Comparison of ENCODE assay signal across 8 cellular contexts in the genomic region with DNA sequence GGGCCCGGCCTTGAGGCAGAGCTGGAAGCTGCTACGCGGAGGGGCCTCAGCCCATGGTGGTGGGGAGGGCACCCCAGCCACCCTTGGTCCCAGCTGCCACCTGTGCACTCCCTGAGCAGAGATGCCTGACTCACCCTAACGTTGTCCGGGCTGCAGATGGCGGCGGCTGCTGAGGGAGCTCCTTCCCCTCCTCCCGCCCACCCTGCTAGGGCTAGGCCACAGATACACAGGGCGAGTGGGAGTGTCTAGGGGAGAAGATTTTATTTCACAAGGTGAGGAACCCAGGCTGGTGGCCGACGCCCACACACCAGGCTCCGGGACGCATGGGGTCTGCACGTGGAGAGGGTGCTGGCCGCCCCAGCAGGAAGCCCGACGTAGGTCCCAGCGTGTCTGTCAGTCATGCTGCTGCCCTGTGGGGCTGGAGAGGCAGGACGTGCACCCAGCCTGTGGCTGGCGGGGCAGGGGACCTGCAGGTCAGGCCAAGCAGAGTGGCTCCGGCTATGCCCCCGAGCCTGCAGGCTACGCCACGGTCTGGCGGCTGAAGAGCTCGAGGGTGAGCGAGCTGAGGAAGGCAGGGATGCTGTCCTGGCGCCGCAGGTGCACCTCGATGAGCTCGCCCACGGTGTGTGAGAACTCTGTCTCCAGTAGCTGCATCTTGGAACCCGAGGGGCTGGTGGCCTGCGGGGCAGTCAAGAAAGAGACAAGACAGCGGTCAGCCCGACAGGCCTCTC.
DNase-seq lines count a peak whose midpoint lies in the region; TF ChIP-seq lines count a peak whose summit lies in the region.
"Not testable (repeated sequence)": the region's sequence is repeated elsewhere in the genome, so short reads cannot be mapped to it uniquely, and the experiment has no call there.

No MANE protein-coding gene starts in this region.

- H3K36me3 Mint-ChIP-seq in type B pancreatic cell, result not testable (repeated sequence)

- H3K4me1 Mint-ChIP-seq in type B pancreatic cell (ENCODE audit: unreplicated experiment), result peaks cover 26% of the 10 kb centered on the region

- not testable (repeated sequence) for H3K4me3 ChIP-seq in right atrium auricular region

- H3K27me3 Mint-ChIP-seq in type B pancreatic cell, result peaks cover 19% of the 10 kb centered on the region

- peak; percentile 29 for DNase-seq in CD1c-positive myeloid dendritic cell (ENCODE audit: extremely low spot score)
- peak; percentile 57 for DNase-seq in MV-4-11 (lab: John Stamatoyannopoulos, UW)
- peak; percentile 13 for DNase-seq in NCI-H446 treated with DMSO at 0.1 percent for 48 hours (lab: John Stamatoyannopoulos, UW)
- peak; percentile 24 for DNase-seq in SHP77 treated with DMSO at 0.1 percent for 48 hours (lab: John Stamatoyannopoulos, UW)
- peak; percentile 52 for DNase-seq in activated CD8-positive, alpha-beta memory T cell treated with anti-CD3 and anti-CD28 coated beads for 24 hours
- peak; percentile 49 for DNase-seq in right atrium auricular region (ENCODE audit: low spot score)
- DNase-seq in posterior vena cava (ENCODE audit: low spot score), result peak; percentile 64
- DNase-seq in type B pancreatic cell (ENCODE audit: extremely low spot score, unreplicated experiment), result peak; percentile 67

- intact Hi-C loops in posterior vena cava (cut with DNase I), result not testable (repeated sequence)

- not testable (repeated sequence) for H3K27ac ChIP-seq in right atrium auricular region

- not testable (repeated sequence) for H3K9me3 ChIP-seq in right atrium auricular region

- peaks cover 0 to 31% of the 10 kb centered on the region in 2 donors for H3K4me1 ChIP-seq in right atrium auricular region

- not testable (repeated sequence) for H3K27me3 ChIP-seq in right atrium auricular region

- not testable (repeated sequence) for H3K36me3 ChIP-seq in right atrium auricular region

- not testable (repeated sequence) for H3K4me3 Mint-ChIP-seq in type B pancreatic cell

- H3K27ac Mint-ChIP-seq in type B pancreatic cell, result not testable (repeated sequence)

- TF ChIP-seq CTCF in right atrium auricular region (IDR thresholded peaks at IDR 0.05); type B pancreatic cell (conservative IDR thresholded peaks at IDR 0.05): not testable (repeated sequence)

- not testable (repeated sequence) for H3K9me3 Mint-ChIP-seq in type B pancreatic cell

Comparison
In these comparisons a context has a peak if more than half of its experiments do, and no peak if none do; other contexts are left out.
1. DNase-seq: peak in every context shown above with its lines; median percentile 67 in type B pancreatic cell; 64 in posterior vena cava; 57 in MV-4-11; 52 in activated CD8-positive, alpha-beta memory T cell treated with anti-CD3 and anti-CD28 coated beads for 24 hours; 49 in right atrium auricular region; 29 in CD1c-positive myeloid dendritic cell; 24 in SHP77 treated with DMSO at 0.1 percent for 48 hours; 13 in NCI-H446 treated with DMSO at 0.1 percent for 48 hours.